8 cellular contexts compared by ENCODE assay signal in genomic region chr3:15629860-15630597, GRCh38. TPM values are rescaled to one million over a fixed set of nuclear protein-coding genes. Genes with fewer than 3 reads are reported as not detected.
DNase-seq lines count a peak whose midpoint lies in the region; ATAC-seq and TF ChIP-seq lines count a peak whose summit lies in the region.

No MANE protein-coding gene starts in this region.

- peak overlapping the region; percentile 35 for H2AFZ ChIP-seq in mammary epithelial cell (ENCODE audit: low read depth, low read length)

- ATAC-seq in HG02588 (IDR thresholded peaks at IDR 0.05; ENCODE audit: unreplicated experiment): peak; percentile 95

- BruUV-seq in mammary epithelial cell (replicated peaks; lab: Mats Ljungman, UMichigan): no TSS peak

- H3K27ac Mint-ChIP-seq in T-helper 2 cell treated with Interferon-gamma antibody and Interleukin-4, amounts not matched to agents 5 μg/mL and 100 μg/mL, for 36 hours: no peak overlapping the region

- H3K4me3 Mint-ChIP-seq in T-helper 2 cell treated with Interferon-gamma antibody and Interleukin-4, amounts not matched to agents 5 μg/mL and 100 μg/mL, for 36 hours: peak overlapping the region; percentile 63

- H3K9me3 Mint-ChIP-seq in T-helper 2 cell treated with Interferon-gamma antibody and Interleukin-4, amounts not matched to agents 5 μg/mL and 100 μg/mL, for 36 hours: no peaks in the 10 kb centered on the region

- intact Hi-C loops in mammary epithelial cell (cut with micrococcal nuclease): loop anchor here (1.0 to 5.0 kb wide), 6 partner anchors 47 to 617 kb away; no protein-coding TSS in a partner anchor

- H3K27ac ChIP-seq in mammary epithelial cell (ENCODE audit: insufficient read depth, low read depth, low read length): peak overlapping the region; percentile 76

- no peaks in the 10 kb centered on the region for H3K79me2 ChIP-seq in mammary epithelial cell (ENCODE audit: insufficient read depth, low read length)

- no peak overlapping the region for H3K9ac ChIP-seq in mammary epithelial cell (ENCODE audit: insufficient read depth, low read length)

- H3K4me1 ChIP-seq in mammary epithelial cell (ENCODE audit: insufficient read depth, low read length): peaks cover 46% of the 10 kb centered on the region

- 44% methylated on average over 10 of the region's 10 CpGs for WGBS in mammary epithelial cell (ENCODE audit: low coverage, missing lambda C conversion rate)

- no peaks in the 10 kb centered on the region for H3K27me3 ChIP-seq in mammary epithelial cell (ENCODE audit: insufficient read depth, low read length)

- H3K4me3 ChIP-seq in mammary epithelial cell (replicated peaks in 1 of 3; ENCODE audit: insufficient read depth in 1 of 3, low read depth in 2 of 3, low read length in 3 of 3): peak overlapping the region in 2 of 3 experiments; percentile 44 to 52

- H3K4me2 ChIP-seq in mammary epithelial cell (ENCODE audit: insufficient read depth, low read depth, low read length): peak overlapping the region; percentile 96

- no peaks in the 10 kb centered on the region for H3K27me3 Mint-ChIP-seq in T-helper 2 cell treated with Interferon-gamma antibody and Interleukin-4, amounts not matched to agents 5 μg/mL and 100 μg/mL, for 36 hours (ENCODE audit: low read depth)

- peak; percentile 31 for DNase-seq in NK-92 treated with Interleukin-12 subunit alpha and Interleukin-12 subunit beta, amount 100 ng/mL, for 24 hours (lab: John Stamatoyannopoulos, UW)
- no peak for DNase-seq in NK-92 (lab: John Stamatoyannopoulos, UW; ENCODE audit: unreplicated experiment)
- DNase-seq in MV-4-11 (lab: John Stamatoyannopoulos, UW): peak; percentile 82
- peak; percentile 58 for DNase-seq in T-helper 2 cell treated with Interferon-gamma antibody and Interleukin-4, amounts not matched to agents 5 μg/mL and 100 μg/mL, for 36 hours (ENCODE audit: low spot score)
- peak; percentile 72 for DNase-seq in mammary epithelial cell
- peak; percentile 73 for DNase-seq in islet precursor cell
- DNase-seq in stimulated activated CD4-positive, alpha-beta T cell treated with anti-CD3 and anti-CD28 coated beads, Interleukin-15, amount 100 ng/mL, for 48 hours (ENCODE audit: low read depth in 2 of 2): peak; percentile 37 to 47

- in situ Hi-C loops in mammary epithelial cell (cut with MboI; ENCODE audit: low sequenced_read_pairs in 2 of 2): loop anchor here (10.0 to 25.0 kb wide), 3 partner anchors 175 to 607 kb away; no protein-coding TSS in a partner anchor

- H3K36me3 ChIP-seq in mammary epithelial cell (ENCODE audit: insufficient read depth, low read length): no peaks in the 10 kb centered on the region

- H4K20me1 ChIP-seq in mammary epithelial cell (ENCODE audit: insufficient read depth, low read length): no peaks in the 10 kb centered on the region

- peaks cover 40% of the 10 kb centered on the region for H3K4me1 Mint-ChIP-seq in T-helper 2 cell treated with Interferon-gamma antibody and Interleukin-4, amounts not matched to agents 5 μg/mL and 100 μg/mL, for 36 hours (ENCODE audit: low read depth)

- CTCF ChIA-PET in mammary epithelial cell (lab: Charles Lee; ENCODE audit: low non-redundant PET): interaction anchor here (0.6 to 0.9 kb wide), 2 partner anchors 182 to 243 kb away, joined by 5 read pairs; no protein-coding TSS in a partner anchor

- H3K36me3 Mint-ChIP-seq in T-helper 2 cell treated with Interferon-gamma antibody and Interleukin-4, amounts not matched to agents 5 μg/mL and 100 μg/mL, for 36 hours (ENCODE audit: low read depth): peaks cover 6% of the 10 kb centered on the region

- dilution Hi-C loops in mammary epithelial cell (cut with HindIII; ENCODE audit: low sequenced_read_pairs): no loop called here

- H3K9me3 ChIP-seq in mammary epithelial cell (replicated peaks; ENCODE audit: insufficient read depth, low read length): no peaks in the 10 kb centered on the region

- peak; percentile 71 to 78 for TF ChIP-seq CTCF in mammary epithelial cell (conservative IDR thresholded peaks at IDR 0.05 in 1 of 2, IDR thresholded peaks at IDR 0.05 in 1 of 2; ENCODE audit: extremely low read depth in 1 of 2, insufficient read depth in 1 of 2, low read depth in 1 of 2, low read length in 2 of 2)

RNA-seq across cellular contexts. Expression of gene BTD, which starts 28.5 kb away (rescaled TPM):
- 10 to 100 TPM in 1 of 2 donors, 1 to 10 TPM in 1; 8.0 to 21.7 TPM for total RNA-seq in mammary epithelial cell
- polyA plus RNA-seq in mammary epithelial cell: 17.2 TPM
- polyA minus RNA-seq in mammary epithelial cell: 15.1 TPM

RNA-seq across cellular contexts. Expression of gene HACL1, which starts 28.7 kb away (rescaled TPM):
- 10 to 100 TPM; 17.4 to 22.5 TPM for total RNA-seq in mammary epithelial cell
- 23.5 TPM for polyA plus RNA-seq in mammary epithelial cell
- polyA minus RNA-seq in mammary epithelial cell: 29.6 TPM
